Comparison of ENCODE assay signal across 17 cellular contexts in the genomic region with DNA sequence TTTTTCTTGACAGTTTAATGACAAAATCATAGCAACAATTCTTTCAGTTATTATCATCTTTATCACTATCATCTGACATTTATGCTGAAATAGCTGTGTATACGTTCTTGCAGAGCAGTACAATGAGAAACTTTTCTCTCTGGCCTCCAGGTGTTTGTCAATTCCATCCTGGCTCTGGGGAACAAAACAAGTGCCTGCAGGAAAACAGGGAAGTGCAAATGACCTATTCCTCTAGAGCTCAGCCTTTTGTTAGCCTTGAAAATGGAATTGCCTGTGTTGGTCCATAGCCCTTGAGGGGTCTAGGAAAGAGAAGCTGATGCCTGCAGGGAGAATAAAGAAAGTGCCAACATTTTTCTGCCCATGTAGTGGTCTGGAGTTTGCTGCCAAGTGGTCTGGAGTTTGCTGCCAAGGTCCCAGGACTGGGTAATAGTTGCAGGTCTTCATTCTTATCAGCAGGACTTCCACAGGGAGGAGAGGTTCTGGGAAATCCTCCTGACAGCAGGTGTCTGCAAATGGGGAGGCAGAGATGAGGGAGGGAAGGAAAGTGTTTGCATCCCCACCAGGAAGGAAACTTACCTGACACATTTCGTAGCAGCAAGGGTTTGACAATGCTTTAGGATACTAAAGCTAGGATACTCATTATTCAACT.
"Had no signal": no experiment of that assay in that cellular context is flagged by ENCODE, and none has a peak within 500 bp of the region (broad histone marks: within the 10 kb centered on the region; RNA-seq: fewer than 3 reads in every experiment).

No MANE protein-coding gene starts in this region.

- H3K36me3 ChIP-seq: esophagus squamous epithelium, neural progenitor cell, prostate gland, right atrium auricular region, stomach, upper lobe of right lung, WERI-Rb-1 had no signal

- H3K9me3 ChIP-seq: esophagus squamous epithelium, prostate gland, right atrium auricular region, stomach, testis, upper lobe of right lung had no signal

- H3K4me1 ChIP-seq: prostate gland, testis, upper lobe of right lung had no signal

- H3K9ac ChIP-seq: neural progenitor cell had no signal

- H3K27ac ChIP-seq: esophagus squamous epithelium, neural progenitor cell, prostate gland, right atrium auricular region, testis, upper lobe of right lung, WERI-Rb-1 had no signal

- H3K36me3 Mint-ChIP-seq: activated CD4-positive, alpha-beta memory T cell treated with anti-CD3 and anti-CD28 coated beads for 36 hours; activated naive CD4-positive, alpha-beta T cell treated with anti-CD3 and anti-CD28 coated beads, Interleukin-2, amount 50 U/mL, for 24 hours; neural progenitor cell had no signal

- H2AFZ ChIP-seq: neural progenitor cell had no signal

- H3K4me1 Mint-ChIP-seq: neural progenitor cell had no signal

- H3K4me2 ChIP-seq: neural progenitor cell had no signal

- ATAC-seq: upper lobe of right lung had no signal

- H3K4me3 ChIP-seq: esophagus squamous epithelium, lung, neural progenitor cell, prostate gland, right atrium auricular region, stomach, testis, upper lobe of right lung had no signal

- H3K27me3 ChIP-seq: esophagus squamous epithelium, neural progenitor cell, right atrium auricular region, stomach, testis, upper lobe of right lung had no signal

- FAIRE-seq: keratinocyte, small intestine had no signal

- H3K9me3 Mint-ChIP-seq: activated CD4-positive, alpha-beta memory T cell treated with anti-CD3 and anti-CD28 coated beads for 36 hours; activated naive CD4-positive, alpha-beta T cell treated with anti-CD3 and anti-CD28 coated beads, Interleukin-2, amount 50 U/mL, for 24 hours; neural progenitor cell had no signal

- H3K4me3 Mint-ChIP-seq: activated CD4-positive, alpha-beta memory T cell treated with anti-CD3 and anti-CD28 coated beads for 36 hours; activated naive CD4-positive, alpha-beta T cell treated with anti-CD3 and anti-CD28 coated beads, Interleukin-2, amount 50 U/mL, for 24 hours; neural progenitor cell had no signal

- H3K27ac Mint-ChIP-seq: neural progenitor cell had no signal

- DNase-seq: activated CD4-positive, alpha-beta memory T cell treated with anti-CD3 and anti-CD28 coated beads for 36 hours; activated effector memory CD4-positive, alpha-beta T cell treated with Interleukin-2 at 50 U/mL for 16 hours; effector CD4-positive, alpha-beta T cell; esophagus squamous epithelium; midbrain; small intestine; stimulated activated CD4-positive, alpha-beta T cell treated with anti-CD3 and anti-CD28 coated beads, Interleukin-4, amount 100 ng/mL, for 1 hour; stomach; testis; upper lobe of right lung; WERI-Rb-1 had no signal

- H3K27me3 Mint-ChIP-seq: activated naive CD4-positive, alpha-beta T cell treated with anti-CD3 and anti-CD28 coated beads, Interleukin-2, amount 50 U/mL, for 24 hours had no signal
